8 cellular contexts compared by ENCODE assay signal in genomic region chr4:159191989-159192388, GRCh38.
DNase-seq lines count a peak whose midpoint lies in the region; ATAC-seq and TF ChIP-seq lines count a peak whose summit lies in the region.

No MANE protein-coding gene starts in this region.

- no peak for TF ChIP-seq POLR2A in vagina (IDR thresholded peaks at IDR 0.05)

- H3K36me3 ChIP-seq in vagina: no peaks in the 10 kb centered on the region

- H3K27me3 Mint-ChIP-seq in WTC11 (ENCODE audit: low read depth): no peaks in the 10 kb centered on the region

- CTCF ChIA-PET in WTC11 (lab: Charles Lee): interaction anchor here (0.7 to 2.1 kb wide), 16 partner anchors 11 to 482 kb away, joined by 3 to 20 read pairs (median 4); no protein-coding TSS in a partner anchor

- H3K9me3 ChIP-seq in vagina: no peaks in the 10 kb centered on the region

- no peaks in the 10 kb centered on the region for H3K36me3 Mint-ChIP-seq in WTC11

- ATAC-seq in WTC11 (peak; percentile 94), left lobe of liver (peak; percentile 42), GM18861 (IDR thresholded peaks at IDR 0.05; ENCODE audit: unreplicated experiment) (no peak), HG02588 (IDR thresholded peaks at IDR 0.05; ENCODE audit: unreplicated experiment) (no peak)

- POLR2A ChIA-PET in WTC11 (lab: Charles Lee): interaction anchor here (0.6 kb wide), 1 partner anchor 228 kb away, joined by 3 read pairs; no protein-coding TSS in a partner anchor

- H3K27ac Mint-ChIP-seq in WTC11: no peak overlapping the region

- TF ChIP-seq CTCF in WTC11 (IDR thresholded peaks at IDR 0.05) (0 out of 2 replicates have a peak, but pooled peaks have one; percentile 30), vagina (IDR thresholded peaks at IDR 0.05) (no peak)

- H3K27me3 ChIP-seq in vagina: no peaks in the 10 kb centered on the region

- H3K4me1 Mint-ChIP-seq in WTC11: peaks cover 9% of the 10 kb centered on the region

- no peak overlapping the region for H3K4me3 ChIP-seq in vagina

- H3K9me3 Mint-ChIP-seq in WTC11: no peaks in the 10 kb centered on the region

- intact Hi-C loops in vagina (cut with DNase I): no loop called here

- DNase-seq in COLO829 (ENCODE audit: low spot score) (peak; percentile 79), HPDE6-E6E7 (ENCODE audit: extremely low spot score) (peak; percentile 15), WTC11 (ENCODE audit: low spot score) (no peak), left lobe of liver (ENCODE audit: low spot score) (no peak), vagina (ENCODE audit: extremely low spot score in 2 of 2) (no peak)
- no peak for DNase-seq in activated CD4-positive, alpha-beta T cell treated with anti-CD3 and anti-CD28 coated beads, Interleukin-2, amount 50 U/mL, for 48 hours

- no peak overlapping the region for H3K27ac ChIP-seq in vagina

- peaks cover 11% of the 10 kb centered on the region for H3K4me1 ChIP-seq in vagina

- no peak overlapping the region for H3K4me3 Mint-ChIP-seq in WTC11

TF ChIP-seq in WTC11, 78 proteins besides CTCF, POLR2A, EP300 and RAD21:
- TF ChIP-seq KAT7 (CRISPR knock-in tag; IDR thresholded peaks at IDR 0.05; ENCODE audit: borderline replicate concordance) (no peak), RELA (CRISPR knock-in tag; IDR thresholded peaks at IDR 0.05; ENCODE audit: borderline replicate concordance) (no peak), NFATC4 (CRISPR knock-in tag; IDR thresholded peaks at IDR 0.05) (no peak), ELF4 (CRISPR knock-in tag; IDR thresholded peaks at IDR 0.05; ENCODE audit: low read depth) (no peak), ETV6 (CRISPR knock-in tag; IDR thresholded peaks at IDR 0.05) (no peak), ZNF671 (CRISPR knock-in tag; IDR thresholded peaks at IDR 0.05) (no peak), ZNF281 (CRISPR knock-in tag; IDR thresholded peaks at IDR 0.05) (no peak), GABPB1 (CRISPR knock-in tag; IDR thresholded peaks at IDR 0.05) (no peak), NFYB (CRISPR knock-in tag; conservative IDR thresholded peaks at IDR 0.05; ENCODE audit: low read depth) (no peak), ZBTB21 (CRISPR knock-in tag; IDR thresholded peaks at IDR 0.05; ENCODE audit: borderline replicate concordance) (no peak), HMGA2 (CRISPR knock-in tag; IDR thresholded peaks at IDR 0.05) (no peak), TCF7 (CRISPR knock-in tag; IDR thresholded peaks at IDR 0.05; ENCODE audit: low read depth) (no peak)
- TF ChIP-seq, protein P1, sequence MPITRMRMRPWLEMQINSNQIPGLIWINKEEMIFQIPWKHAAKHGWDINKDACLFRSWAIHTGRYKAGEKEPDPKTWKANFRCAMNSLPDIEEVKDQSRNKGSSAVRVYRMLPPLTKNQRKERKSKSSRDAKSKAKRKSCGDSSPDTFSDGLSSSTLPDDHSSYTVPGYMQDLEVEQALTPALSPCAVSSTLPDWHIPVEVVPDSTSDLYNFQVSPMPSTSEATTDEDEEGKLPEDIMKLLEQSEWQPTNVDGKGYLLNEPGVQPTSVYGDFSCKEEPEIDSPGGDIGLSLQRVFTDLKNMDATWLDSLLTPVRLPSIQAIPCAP (CRISPR knock-in tag; IDR thresholded peaks at IDR 0.05): no peak

Comparison
In these comparisons a context has a peak if more than half of its experiments do, and no peak if none do; other contexts are left out.
1. DNase-seq: peak in COLO829 (single experiment) and HPDE6-E6E7 (single experiment); none in WTC11 (single experiment), left lobe of liver (single experiment), activated CD4-positive, alpha-beta T cell treated with anti-CD3 and anti-CD28 coated beads, Interleukin-2, amount 50 U/mL, for 48 hours (0 of 2) and vagina (0 of 2).
2. ATAC-seq: peak in WTC11 (single experiment) and left lobe of liver (single experiment); none in GM18861 (single experiment) and HG02588 (single experiment).